In the genomic region with DNA sequence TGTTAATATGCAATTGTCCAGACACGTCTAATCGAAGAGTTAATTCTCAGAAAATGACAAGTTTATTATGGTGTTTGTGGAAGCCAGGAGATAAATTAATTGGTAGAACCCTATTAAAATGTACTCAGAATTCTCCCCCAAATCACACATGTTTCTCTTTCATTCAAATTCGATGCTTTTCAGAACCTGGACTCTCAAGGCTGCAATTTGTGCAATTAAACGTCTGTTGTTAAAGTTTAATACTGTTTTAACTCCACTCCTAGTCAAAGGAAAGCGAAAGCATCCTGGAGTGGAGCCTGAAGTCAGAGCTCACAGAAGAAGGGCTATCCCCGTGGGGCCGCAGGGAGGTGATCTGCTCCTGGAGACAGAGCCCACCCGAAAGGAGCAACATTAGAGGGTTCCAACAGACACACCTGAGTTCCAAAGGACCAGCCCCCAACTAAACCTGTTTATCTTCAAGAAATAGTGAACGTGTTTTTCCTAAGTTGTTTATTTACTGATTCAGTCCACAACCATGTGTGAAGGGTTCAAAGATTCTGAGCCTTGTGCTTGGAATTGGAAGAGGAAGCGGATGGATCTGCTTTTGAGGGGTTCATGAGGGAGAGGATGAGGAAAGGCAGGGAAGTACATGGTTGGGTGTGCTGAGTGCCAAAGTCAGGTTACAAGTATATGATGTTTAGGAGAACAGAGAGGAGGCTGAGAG, we compare ENCODE assay signal across 8 cellular contexts.
DNase-seq lines count a peak whose midpoint lies in the region; ATAC-seq, FAIRE-seq and TF ChIP-seq lines count a peak whose summit lies in the region.

No MANE protein-coding gene starts in this region.

- TF ChIP-seq CTCF in AG10803 (conservative IDR thresholded peaks at IDR 0.05; ENCODE audit: low read length), result no peak; the same call in 1 of the 2 replicates

- peaks cover 14 to 21% (median 16%) of the 10 kb centered on the region in 7 donors for H3K4me1 Mint-ChIP-seq in naive thymus-derived CD4-positive, alpha-beta T cell

- ATAC-seq in naive thymus-derived CD4-positive, alpha-beta T cell, result no peak
- ATAC-seq in GM19452 (IDR thresholded peaks at IDR 0.05; ENCODE audit: unreplicated experiment), result no peak
- no peak for ATAC-seq in GM21717 (IDR thresholded peaks at IDR 0.05; ENCODE audit: unreplicated experiment)

- H3K36me3 ChIP-seq in MG63, result no peaks in the 10 kb centered on the region
- H3K36me3 ChIP-seq in effector memory CD4-positive, alpha-beta T cell (ENCODE audit: control insufficient read depth, insufficient read depth, low read length), result no peaks in the 10 kb centered on the region
- H3K36me3 ChIP-seq in naive thymus-derived CD4-positive, alpha-beta T cell (ENCODE audit: control insufficient read depth in 2 of 3, insufficient read depth in 3 of 3, low read length in 3 of 3), result no peaks in the 10 kb centered on the region

- H3K4me3 ChIP-seq in AG10803 (ENCODE audit: low read length), result peak overlapping the region; percentile 72
- H3K4me3 ChIP-seq in MG63, result peak overlapping the region; percentile 42
- H3K4me3 ChIP-seq in effector memory CD4-positive, alpha-beta T cell (ENCODE audit: insufficient read depth, low read depth, low read length, poor library complexity, severe bottlenecking), result peak overlapping the region; percentile 52
- peak overlapping the region; percentile 71 for H3K4me3 ChIP-seq in naive thymus-derived CD4-positive, alpha-beta T cell (ENCODE audit: low read length)

- peaks cover 42 to 61% (median 51%) of the 10 kb centered on the region in 5 donors for H3K27me3 Mint-ChIP-seq in naive thymus-derived CD4-positive, alpha-beta T cell

- H3K4me1 ChIP-seq in effector memory CD4-positive, alpha-beta T cell (ENCODE audit: control insufficient read depth, insufficient read depth, low read length, poor library complexity, severe bottlenecking), result peaks cover 12% of the 10 kb centered on the region
- peaks cover 8 to 10% of the 10 kb centered on the region in 2 donors for H3K4me1 ChIP-seq in naive thymus-derived CD4-positive, alpha-beta T cell (ENCODE audit: control insufficient read depth in 2 of 2, insufficient read depth in 2 of 2, low read length in 2 of 2)

- POLR2A ChIA-PET in naive thymus-derived CD4-positive, alpha-beta T cell (lab: Charles Lee), result no interaction called here

- CTCF ChIA-PET in naive thymus-derived CD4-positive, alpha-beta T cell (lab: Charles Lee), result no interaction called here

- H3K27ac ChIP-seq in effector memory CD4-positive, alpha-beta T cell (ENCODE audit: insufficient read depth, low read length, poor library complexity, severe bottlenecking), result no peak overlapping the region
- H3K27ac ChIP-seq in naive thymus-derived CD4-positive, alpha-beta T cell (ENCODE audit: low read depth, low read length), result no peak overlapping the region

- intact Hi-C loops in naive thymus-derived CD4-positive, alpha-beta T cell (cut with micrococcal nuclease), result loop anchor here in 1 of 2 donors (2.0 kb wide), 1 partner anchor 67 kb away; a partner anchor contains a TSS

- peak overlapping the region; percentile 82 to 94 (median 86) for H3K4me3 Mint-ChIP-seq in naive thymus-derived CD4-positive, alpha-beta T cell

- peaks cover 57% of the 10 kb centered on the region for H3K27me3 ChIP-seq in MG63
- peaks cover 18% of the 10 kb centered on the region for H3K27me3 ChIP-seq in effector memory CD4-positive, alpha-beta T cell (replicated peaks; ENCODE audit: control insufficient read depth, insufficient read depth, low read length, poor library complexity, severe bottlenecking)
- H3K27me3 ChIP-seq in naive thymus-derived CD4-positive, alpha-beta T cell (ENCODE audit: control insufficient read depth in 2 of 2, insufficient read depth in 2 of 2, low read length in 2 of 2), result peaks cover 0 to 18% of the 10 kb centered on the region in 2 donors

- H3K9me3 ChIP-seq in MG63, result no peaks in the 10 kb centered on the region
- H3K9me3 ChIP-seq in effector memory CD4-positive, alpha-beta T cell (ENCODE audit: control insufficient read depth, low read length), result no peaks in the 10 kb centered on the region
- H3K9me3 ChIP-seq in naive thymus-derived CD4-positive, alpha-beta T cell (ENCODE audit: control insufficient read depth in 2 of 3, low read length in 3 of 3), result no peaks in the 10 kb centered on the region

- peak; percentile 22 for DNase-seq in AG10803 (ENCODE audit: low read depth)
- no peak for DNase-seq in MG63
- no peak for DNase-seq in effector memory CD4-positive, alpha-beta T cell
- no peak for DNase-seq in naive thymus-derived CD4-positive, alpha-beta T cell
- DNase-seq in RCC 7860 (ENCODE audit: low spot score), result no peak
- DNase-seq in NCI-H446 (lab: John Stamatoyannopoulos, UW), result no peak

- H3K9me3 Mint-ChIP-seq in naive thymus-derived CD4-positive, alpha-beta T cell, result peaks cover 0 to 2% (median 0%) of the 10 kb centered on the region in 11 donors

- no peaks in the 10 kb centered on the region for H3K36me3 Mint-ChIP-seq in naive thymus-derived CD4-positive, alpha-beta T cell

- H3K27ac Mint-ChIP-seq in naive thymus-derived CD4-positive, alpha-beta T cell, result peak overlapping the region in 3 of 9 donors; percentile 1 to 52 (median 8)

- no peak for FAIRE-seq in RCC 7860 (lab: Jason Lieb, UNC)
